ENCODE assay signal across 24 cellular contexts in genomic region chr16:12600116-12600515, GRCh38.
DNase-seq lines count a peak whose midpoint lies in the region; ATAC-seq and TF ChIP-seq lines count a peak whose summit lies in the region.
"Had no signal": no experiment of that assay in that cellular context is flagged by ENCODE, and none has a peak within 500 bp of the region (broad histone marks: within the 10 kb centered on the region; RNA-seq: fewer than 3 reads in every experiment).

No MANE protein-coding gene starts in this region.

- H3K23ac ChIP-seq in H9 (ENCODE audit: insufficient read length, low read depth, low read length): no peak overlapping the region

- H4K91ac ChIP-seq in H9 (ENCODE audit: insufficient read length, low read depth, low read length): no peak overlapping the region

- no peak overlapping the region for H3K4me2 ChIP-seq in H9 (ENCODE audit: insufficient read depth, insufficient read length, low read length)
- H3K4me2 ChIP-seq: A549; BLaER1 treated with 17β-estradiol and CSF1 and Interleukin-3, amounts not matched to agents 10 nM and 100 nM had no signal

- ATAC-seq in activated naive CD8-positive, alpha-beta T cell treated with anti-CD3 and anti-CD28 coated beads, Interleukin-2, amount 50 U/mL, for 24 hours: no peak
- ATAC-seq: A549; CD8-positive, alpha-beta T cell; GM12878 had no signal

- H3K56ac ChIP-seq in H9 (ENCODE audit: insufficient read length, low read depth, low read length): no peak overlapping the region

- no peak overlapping the region for H4K5ac ChIP-seq in H9 (ENCODE audit: insufficient read length, low read depth, low read length)

- H3K27me3 ChIP-seq in H9 (ENCODE audit: insufficient read depth, low read length) (no peaks in the 10 kb centered on the region), endodermal cell (ENCODE audit: control insufficient read depth, insufficient read depth, low read length, poor library complexity, severe bottlenecking) (no peaks in the 10 kb centered on the region)
- H3K27me3 ChIP-seq: BLaER1 treated with 17β-estradiol and CSF1 and Interleukin-3, amounts not matched to agents 10 nM and 100 nM had no signal

- H3K9ac ChIP-seq in H9 (ENCODE audit: extremely low read depth, insufficient read length, low read length): no peak overlapping the region
- H3K9ac ChIP-seq in endodermal cell (ENCODE audit: extremely low read depth, low read length, poor library complexity, severe bottlenecking): no peak overlapping the region
- H3K9ac ChIP-seq: BLaER1 treated with 17β-estradiol and CSF1 and Interleukin-3, amounts not matched to agents 10 nM and 100 nM had no signal

- H3K4me3 ChIP-seq in endodermal cell (ENCODE audit: low read length): no peak overlapping the region
- H3K4me3 ChIP-seq: A549; BLaER1 treated with 17β-estradiol and CSF1 and Interleukin-3, amounts not matched to agents 10 nM and 100 nM; GM12878 had no signal

- H3K4me1 ChIP-seq in H9 (ENCODE audit: insufficient read depth, low read length) (no peaks in the 10 kb centered on the region), endodermal cell (ENCODE audit: control insufficient read depth, insufficient read depth, low read length) (no peaks in the 10 kb centered on the region)
- H3K4me1 ChIP-seq: A549; BLaER1 treated with 17β-estradiol and CSF1 and Interleukin-3, amounts not matched to agents 10 nM and 100 nM; Caco-2 had no signal

- H3K4me3 Mint-ChIP-seq in H9 (no peak overlapping the region), endodermal cell (no peak overlapping the region)
- H3K4me3 Mint-ChIP-seq in activated naive CD8-positive, alpha-beta T cell treated with anti-CD3 and anti-CD28 coated beads, Interleukin-2, amount 50 U/mL, for 24 hours: no peak overlapping the region
- H3K4me3 Mint-ChIP-seq: B cell; CD4-positive, alpha-beta T cell; CD8-positive, alpha-beta T cell had no signal

- no peak overlapping the region for H3K14ac ChIP-seq in H9 (ENCODE audit: insufficient read depth, low read length)

- no peak overlapping the region for H4K8ac ChIP-seq in H9 (replicated peaks; ENCODE audit: insufficient read length, low read depth, low read length)

- H3K27ac Mint-ChIP-seq in H9 (no peak overlapping the region), endodermal cell (no peak overlapping the region)
- H3K27ac Mint-ChIP-seq in activated naive CD8-positive, alpha-beta T cell treated with anti-CD3 and anti-CD28 coated beads, Interleukin-2, amount 50 U/mL, for 24 hours: no peak overlapping the region
- H3K27ac Mint-ChIP-seq: B cell; CD4-positive, alpha-beta T cell; CD8-positive, alpha-beta T cell had no signal

- H3K9me3 ChIP-seq in H9 (ENCODE audit: control insufficient read depth, low read depth, low read length): no peaks in the 10 kb centered on the region
- peaks cover 9% of the 10 kb centered on the region for H3K9me3 ChIP-seq in endodermal cell (ENCODE audit: control insufficient read depth, low read length)
- H3K9me3 ChIP-seq: A549, Caco-2 had no signal

- H3K27me3 Mint-ChIP-seq in H9 (ENCODE audit: low read depth): peaks cover 2% of the 10 kb centered on the region
- peaks cover 2% of the 10 kb centered on the region for H3K27me3 Mint-ChIP-seq in endodermal cell (ENCODE audit: insufficient read depth)
- peaks cover 2% of the 10 kb centered on the region for H3K27me3 Mint-ChIP-seq in activated naive CD8-positive, alpha-beta T cell treated with anti-CD3 and anti-CD28 coated beads, Interleukin-2, amount 50 U/mL, for 24 hours
- H3K27me3 Mint-ChIP-seq: CD4-positive, alpha-beta T cell had no signal

- no peak for TF ChIP-seq CTCF in H9 (conservative IDR thresholded peaks at IDR 0.05)
- TF ChIP-seq CTCF in endodermal cell (conservative IDR thresholded peaks at IDR 0.05): no peak

- H2BK12ac ChIP-seq in H9 (ENCODE audit: insufficient read length, low read depth, low read length): no peak overlapping the region

- no peak overlapping the region for H2BK20ac ChIP-seq in H9 (ENCODE audit: low read depth, low read length, poor library complexity, severe bottlenecking)

- DNase-seq in activated CD8-positive, alpha-beta memory T cell treated with anti-CD3 and anti-CD28 coated beads, Interleukin-2, amount 50 U/mL, for 48 hours: peak; percentile 23
- DNase-seq in activated CD8-positive, alpha-beta memory T cell treated with anti-CD3 and anti-CD28 coated beads, Interleukin-2, amount 50 U/mL, for 4 hours: no peak
- peak; percentile 6 for DNase-seq in H9
- peak; percentile 20 for DNase-seq in endodermal cell
- peak; percentile 61 for DNase-seq in posterior vena cava (ENCODE audit: low spot score)
- DNase-seq in DMS153 treated with DMSO at 0.1 percent for 48 hours (lab: John Stamatoyannopoulos, UW; ENCODE audit: unreplicated experiment): no peak
- DNase-seq in NCI-H128 (lab: John Stamatoyannopoulos, UW; ENCODE audit: unreplicated experiment): no peak
- DNase-seq in activated naive CD8-positive, alpha-beta T cell treated with anti-CD3 and anti-CD28 coated beads, Interleukin-2, amount 50 U/mL, for 24 hours: no peak
- DNase-seq: AML-193; Caco-2; Calu3; CD4-positive, alpha-beta T cell; CD8-positive, alpha-beta T cell; DMS53; DMS79; DND-41; EL; GDM1 had no signal

- H3K79me1 ChIP-seq in H9 (ENCODE audit: insufficient read depth, low read depth, low read length, poor library complexity, severe bottlenecking): no peaks in the 10 kb centered on the region

- H3K36me3 ChIP-seq in endodermal cell (ENCODE audit: control insufficient read depth, insufficient read depth, low read length): no peaks in the 10 kb centered on the region
- H3K36me3 ChIP-seq: BLaER1 treated with 17β-estradiol and CSF1 and Interleukin-3, amounts not matched to agents 10 nM and 100 nM had no signal

- H2BK120ac ChIP-seq in H9 (ENCODE audit: low read depth, low read length, poor library complexity, severe bottlenecking): no peak overlapping the region

- H2AFZ ChIP-seq in H9 (ENCODE audit: low read length): no peak overlapping the region

- no CpG with 5 or more reads among the region's 10 CpGs for WGBS in H9 (ENCODE audit: extremely low coverage, insufficient read length, low lambda C conversion rate)
- WGBS in endodermal cell (ENCODE audit: insufficient coverage in 1 of 2, insufficient read length in 1 of 2), 2 experiments: 89 to 94% methylated on average over 8 to 10 of the region's 10 CpGs

- no peak overlapping the region for H3K4ac ChIP-seq in H9 (ENCODE audit: low read depth, low read length)

- H2AK5ac ChIP-seq in H9 (ENCODE audit: insufficient read length, low read length): no peak overlapping the region

- peaks cover under 1 to 3% of the 10 kb centered on the region in 2 experiments; a peak in 4 of 5 replicates for H3K9me3 Mint-ChIP-seq in H9
- H3K9me3 Mint-ChIP-seq in endodermal cell: peaks cover 13% of the 10 kb centered on the region
- H3K9me3 Mint-ChIP-seq in activated naive CD8-positive, alpha-beta T cell treated with anti-CD3 and anti-CD28 coated beads, Interleukin-2, amount 50 U/mL, for 24 hours: peaks cover 17% of the 10 kb centered on the region

- no peak overlapping the region for H2BK5ac ChIP-seq in H9 (ENCODE audit: insufficient read length, low read length)

- no peaks in the 10 kb centered on the region for H4K20me1 ChIP-seq in H9 (ENCODE audit: control insufficient read depth, insufficient read depth, insufficient read length)
- H4K20me1 ChIP-seq: BLaER1 treated with 17β-estradiol and CSF1 and Interleukin-3, amounts not matched to agents 10 nM and 100 nM had no signal

- no peaks in the 10 kb centered on the region for H3K79me2 ChIP-seq in H9 (ENCODE audit: insufficient read depth, low read length)

- H2BK15ac ChIP-seq in H9 (ENCODE audit: low read depth, low read length): no peak overlapping the region

- no peak overlapping the region for H3K18ac ChIP-seq in H9 (ENCODE audit: insufficient read length, low read depth, low read length)

- H3T11ph ChIP-seq in H9 (ENCODE audit: low read length): no peak overlapping the region

- H3K23me2 ChIP-seq in H9 (ENCODE audit: insufficient read length, low read depth, low read length, poor library complexity, severe bottlenecking): no peaks in the 10 kb centered on the region

- no peak overlapping the region for H3K27ac ChIP-seq in H9 (ENCODE audit: insufficient read length, low read depth, low read length)
- no peak overlapping the region for H3K27ac ChIP-seq in endodermal cell (ENCODE audit: low read depth, low read length)
- H3K27ac ChIP-seq: 22Rv1; A549; BLaER1 treated with 17β-estradiol and CSF1 and Interleukin-3, amounts not matched to agents 10 nM and 100 nM; C4-2B had no signal

- no peaks in the 10 kb centered on the region; a peak in 1 of 7 replicates for H3K36me3 Mint-ChIP-seq in H9 (ENCODE audit: insufficient read depth in 1 of 3, low read depth in 3 of 3)
- no peaks in the 10 kb centered on the region for H3K36me3 Mint-ChIP-seq in endodermal cell (ENCODE audit: low read depth)
- H3K36me3 Mint-ChIP-seq in activated naive CD8-positive, alpha-beta T cell treated with anti-CD3 and anti-CD28 coated beads, Interleukin-2, amount 50 U/mL, for 24 hours (ENCODE audit: low read depth): peaks cover 3% of the 10 kb centered on the region
- H3K36me3 Mint-ChIP-seq: CD8-positive, alpha-beta T cell had no signal

- intact Hi-C loops in posterior vena cava (cut with DNase I): no loop called here

- H3K4me1 Mint-ChIP-seq in H9 (no peaks in the 10 kb centered on the region), endodermal cell (no peaks in the 10 kb centered on the region)
- H3K4me1 Mint-ChIP-seq in activated naive CD8-positive, alpha-beta T cell treated with anti-CD3 and anti-CD28 coated beads, Interleukin-2, amount 50 U/mL, for 24 hours: no peaks in the 10 kb centered on the region
- H3K4me1 Mint-ChIP-seq: B cell had no signal

Comparison
In these comparisons a context has a peak if more than half of its experiments do, and no peak if none do; other contexts are left out.
1. DNase-seq: peak in activated CD8-positive, alpha-beta memory T cell treated with anti-CD3 and anti-CD28 coated beads, Interleukin-2, amount 50 U/mL, for 48 hours (single experiment), H9 (single experiment), endodermal cell (single experiment) and posterior vena cava (single experiment); none in activated CD8-positive, alpha-beta memory T cell treated with anti-CD3 and anti-CD28 coated beads, Interleukin-2, amount 50 U/mL, for 4 hours (single experiment), DMS153 treated with DMSO at 0.1 percent for 48 hours (single experiment), NCI-H128 (single experiment) and activated naive CD8-positive, alpha-beta T cell treated with anti-CD3 and anti-CD28 coated beads, Interleukin-2, amount 50 U/mL, for 24 hours (single experiment).